Comparison of ENCODE assay signal across 9 cellular contexts in the genomic region with DNA sequence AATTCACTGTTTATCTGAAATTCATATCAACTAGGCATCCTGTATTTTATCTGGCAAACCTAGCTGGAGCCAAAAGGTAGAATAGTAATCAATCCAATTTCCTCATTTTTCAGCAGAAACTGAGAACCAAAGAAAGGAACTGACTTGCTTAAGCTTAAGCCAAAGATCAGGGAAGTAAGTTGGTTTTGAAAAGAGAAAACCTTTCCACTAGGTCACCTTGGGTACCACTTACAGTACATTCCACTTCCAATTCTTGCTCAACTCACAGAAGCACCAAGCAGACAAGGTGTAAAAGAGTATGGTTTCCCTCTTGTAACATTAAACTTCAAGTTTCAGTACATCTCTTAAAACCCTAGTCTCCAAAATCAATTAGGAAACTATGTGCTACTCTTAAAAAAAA.
DNase-seq lines count a peak whose midpoint lies in the region; ATAC-seq and TF ChIP-seq lines count a peak whose summit lies in the region.
"Had no signal": no experiment of that assay in that cellular context is flagged by ENCODE, and none has a peak within 500 bp of the region (broad histone marks: within the 10 kb centered on the region; RNA-seq: fewer than 3 reads in every experiment).

No MANE protein-coding gene starts in this region.

- TF ChIP-seq CTCF in endodermal cell (conservative IDR thresholded peaks at IDR 0.05): no peak
- no peak for TF ChIP-seq CTCF in psoas muscle (IDR thresholded peaks at IDR 0.05)

- H3K9me3 ChIP-seq in endodermal cell (ENCODE audit: control insufficient read depth, low read length): no peaks in the 10 kb centered on the region
- H3K9me3 ChIP-seq in psoas muscle: peaks cover 3% of the 10 kb centered on the region

- H3K4me1 ChIP-seq in endodermal cell (ENCODE audit: control insufficient read depth, insufficient read depth, low read length) (no peaks in the 10 kb centered on the region), psoas muscle (peaks cover 8% of the 10 kb centered on the region)

- H3K9me3 Mint-ChIP-seq in endodermal cell: peaks cover 2% of the 10 kb centered on the region

- H3K4me3 ChIP-seq in endodermal cell (ENCODE audit: low read length) (peak overlapping the region; percentile 96), psoas muscle (peak overlapping the region; percentile 82)

- peaks cover 16% of the 10 kb centered on the region for H3K4me1 Mint-ChIP-seq in endodermal cell

- DNase-seq in SIG-M5 treated with dmso at 0.1 percent for 504 hours (lab: John Stamatoyannopoulos, UW; ENCODE audit: unreplicated experiment): peak; percentile 13
- DNase-seq in SIG-M5 (lab: John Stamatoyannopoulos, UW): no peak
- peak; percentile 51 for DNase-seq in OCI-M1 (lab: John Stamatoyannopoulos, UW)
- DNase-seq in endodermal cell: no peak
- DNase-seq in psoas muscle: no peak
- no peak for DNase-seq in activated gamma-delta T cell treated with Interleukin-2 at 50 U/mL for 16 hours
- DNase-seq in 8988T: no peak

- H3K36me3 ChIP-seq in endodermal cell (ENCODE audit: control insufficient read depth, insufficient read depth, low read length) (no peaks in the 10 kb centered on the region), psoas muscle (ENCODE audit: insufficient read depth in 1 of 2, low read depth in 1 of 2) (peaks cover 0 to 4% of the 10 kb centered on the region in 2 donors)

- ATAC-seq in psoas muscle (no peak), GM19023 (IDR thresholded peaks at IDR 0.05; ENCODE audit: unreplicated experiment) (no peak)

- intact Hi-C loops in psoas muscle (cut with DNase I): loop anchor here in 1 of 2 donors (5.0 to 10.0 kb wide), 2 partner anchors 79 to 338 kb away; a partner anchor contains a TSS

- no peak overlapping the region for H3K27ac Mint-ChIP-seq in endodermal cell

- H3K9ac ChIP-seq in endodermal cell (ENCODE audit: extremely low read depth, low read length, poor library complexity, severe bottlenecking): no peak overlapping the region

- H3K4me3 Mint-ChIP-seq in endodermal cell: peak overlapping the region; percentile 71

- H3K27ac ChIP-seq in endodermal cell (ENCODE audit: low read depth, low read length) (no peak overlapping the region), psoas muscle (no peak overlapping the region)
- H3K27ac ChIP-seq: 22Rv1 had no signal

- H3K27me3 Mint-ChIP-seq in endodermal cell (ENCODE audit: insufficient read depth): peaks cover 26% of the 10 kb centered on the region

- H3K27me3 ChIP-seq in endodermal cell (ENCODE audit: control insufficient read depth, insufficient read depth, low read length, poor library complexity, severe bottlenecking) (peaks cover 23% of the 10 kb centered on the region), psoas muscle (ENCODE audit: insufficient read depth in 3 of 3, low read length in 2 of 3) (no peaks in the 10 kb centered on the region)

- H3K36me3 Mint-ChIP-seq in endodermal cell (ENCODE audit: low read depth): peaks cover 15% of the 10 kb centered on the region

Comparison
In these comparisons a context has a peak if more than half of its experiments do, and no peak if none do; other contexts are left out.
1. DNase-seq: peak in SIG-M5 treated with dmso at 0.1 percent for 504 hours (single experiment) and OCI-M1 (single experiment); none in SIG-M5 (single experiment), endodermal cell (single experiment), psoas muscle (0 of 2), activated gamma-delta T cell treated with Interleukin-2 at 50 U/mL for 16 hours (single experiment) and 8988T (single experiment).